Comparison of ENCODE assay signal across 8 cellular contexts in the genomic region with DNA sequence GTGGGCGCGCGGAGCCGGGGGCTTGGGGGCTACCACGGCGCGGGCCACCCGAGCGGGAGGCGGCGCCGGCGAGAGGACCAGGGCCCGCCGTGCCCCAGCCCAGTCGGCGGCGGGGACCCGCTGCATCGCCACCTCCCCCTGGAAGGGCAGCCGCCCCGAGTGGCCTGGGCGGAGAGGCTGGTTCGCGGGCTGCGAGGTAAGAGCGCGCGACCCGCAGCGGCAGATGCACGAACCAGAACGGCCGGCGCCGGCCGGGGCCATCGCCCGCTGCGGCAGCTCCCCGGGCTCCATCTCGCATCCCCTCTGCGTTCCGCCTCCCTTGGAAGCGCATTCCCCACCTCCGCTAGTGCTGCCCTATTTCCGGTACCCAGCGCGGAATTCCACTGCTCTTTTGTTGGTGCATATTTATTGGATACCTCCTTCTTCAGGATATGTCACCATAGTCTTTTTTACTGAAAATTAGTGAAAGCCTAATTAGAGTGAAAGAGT. TPM values are rescaled to one million over a fixed set of nuclear protein-coding genes. Genes with fewer than 3 reads are reported as not detected.
DNase-seq lines count a peak whose midpoint lies in the region; TF ChIP-seq lines count a peak whose summit lies in the region.

No MANE protein-coding gene starts in this region.

- TF ChIP-seq EP300 in suprapubic skin (IDR thresholded peaks at IDR 0.05), result no peak

- peak overlapping the region; percentile 83 for H3K27ac Mint-ChIP-seq in activated CD4-positive, alpha-beta T cell treated with anti-CD3 and anti-CD28 coated beads, Interleukin-2, amount 10 ng/mL, durations not matched to agents 7 days and 5 days

- H3K36me3 ChIP-seq in mesodermal cell (ENCODE audit: control insufficient read depth, insufficient read depth, low read length) (peaks cover 4% of the 10 kb centered on the region), suprapubic skin (no peaks in the 10 kb centered on the region)

- CTCF ChIA-PET in HEK293T (lab: Yijun Ruan, JAX), result no interaction called here
- CTCF ChIA-PET in activated CD4-positive, alpha-beta T cell treated with anti-CD3 and anti-CD28 coated beads, Interleukin-2, amount 10 ng/mL, durations not matched to agents 7 days and 5 days (lab: Charles Lee), result no interaction called here

- H3K4me3 ChIP-seq in mesodermal cell (ENCODE audit: extremely low read depth, insufficient read depth, low read length, poor library complexity, severe bottlenecking), result peak overlapping the region; percentile 69
- H3K4me3 ChIP-seq in suprapubic skin, result peak overlapping the region; percentile 95

- H3K4me1 Mint-ChIP-seq in activated CD4-positive, alpha-beta T cell treated with anti-CD3 and anti-CD28 coated beads, Interleukin-2, amount 10 ng/mL, durations not matched to agents 7 days and 5 days, result peaks cover 44% of the 10 kb centered on the region

- 0 to 1% methylated on average over 31 to 44 of the region's 49 CpGs for WGBS in mesodermal cell (ENCODE audit: insufficient coverage in 2 of 2), 2 experiments
- 0% methylated on average over 20 of the region's 49 CpGs for WGBS in suprapubic skin

- POLR2A ChIA-PET in HEK293T (lab: Yijun Ruan, JAX), result no interaction called here
- POLR2A ChIA-PET in activated CD4-positive, alpha-beta T cell treated with anti-CD3 and anti-CD28 coated beads, Interleukin-2, amount 10 ng/mL, durations not matched to agents 7 days and 5 days (lab: Charles Lee), result no interaction called here

- no peak for TF ChIP-seq POLR2A in suprapubic skin (IDR thresholded peaks at IDR 0.05)

- H3K27me3 Mint-ChIP-seq in activated CD4-positive, alpha-beta T cell treated with anti-CD3 and anti-CD28 coated beads, Interleukin-2, amount 10 ng/mL, durations not matched to agents 7 days and 5 days, result peaks cover 12% of the 10 kb centered on the region

- no peak for TF ChIP-seq CTCF in suprapubic skin (IDR thresholded peaks at IDR 0.05)

- H3K27ac ChIP-seq in epithelial cell of prostate, result peak overlapping the region; percentile 28
- H3K27ac ChIP-seq in mesodermal cell (ENCODE audit: low read depth, low read length, severe bottlenecking), result peak overlapping the region; percentile 17
- H3K27ac ChIP-seq in suprapubic skin, result peak overlapping the region; percentile 91

- peak; percentile 2 to 3 for DNase-seq in activated CD4-positive, alpha-beta T cell treated with anti-CD3 and anti-CD28 coated beads for 4 hours
- DNase-seq in activated CD4-positive, alpha-beta T cell treated with anti-CD3 and anti-CD28 coated beads, Interleukin-2, amount 50 U/mL, for 4 hours, result no peak
- DNase-seq in HEK293T (ENCODE audit: extremely low spot score) (peak; percentile 68), M059J (ENCODE audit: low read depth) (peak; percentile 60), epithelial cell of prostate (ENCODE audit: low read depth, low spot score) (no peak), suprapubic skin (ENCODE audit: low spot score in 2 of 2) (peak in 1 of 2 donors; percentile 67)
- peak; percentile 26 for DNase-seq in activated CD4-positive, alpha-beta T cell treated with anti-CD3 and anti-CD28 coated beads, Interleukin-2, amount 10 ng/mL, durations not matched to agents 7 days and 5 days

- peaks cover 24% of the 10 kb centered on the region for H3K4me1 ChIP-seq in mesodermal cell (ENCODE audit: control insufficient read depth, insufficient read depth, low read length, poor library complexity, severe bottlenecking)
- peaks cover 39% of the 10 kb centered on the region for H3K4me1 ChIP-seq in suprapubic skin

- no peaks in the 10 kb centered on the region for H3K9me3 Mint-ChIP-seq in activated CD4-positive, alpha-beta T cell treated with anti-CD3 and anti-CD28 coated beads, Interleukin-2, amount 10 ng/mL, durations not matched to agents 7 days and 5 days

- H3K36me3 Mint-ChIP-seq in activated CD4-positive, alpha-beta T cell treated with anti-CD3 and anti-CD28 coated beads, Interleukin-2, amount 10 ng/mL, durations not matched to agents 7 days and 5 days (ENCODE audit: low read depth), result peaks cover 8% of the 10 kb centered on the region

- H3K9me3 ChIP-seq in mesodermal cell (ENCODE audit: control insufficient read depth, low read length), result no peaks in the 10 kb centered on the region
- no peaks in the 10 kb centered on the region for H3K9me3 ChIP-seq in suprapubic skin

- H3K27me3 ChIP-seq in suprapubic skin, result no peaks in the 10 kb centered on the region

- H3K4me3 Mint-ChIP-seq in activated CD4-positive, alpha-beta T cell treated with anti-CD3 and anti-CD28 coated beads, Interleukin-2, amount 10 ng/mL, durations not matched to agents 7 days and 5 days, result peak overlapping the region; percentile 93

TF ChIP-seq in HEK293T, 16 proteins besides CTCF, POLR2A, EP300 and RAD21:
- TF ChIP-seq LEF1 (IDR thresholded peaks at IDR 0.05; ENCODE audit: borderline replicate concordance) (no peak), TARDBP (IDR thresholded peaks at IDR 0.05) (no peak), CTBP1 (IDR thresholded peaks at IDR 0.05; ENCODE audit: borderline replicate concordance) (no peak), FOXA1 (IDR thresholded peaks at IDR 0.05) (no peak), HDGF (IDR thresholded peaks at IDR 0.05; ENCODE audit: borderline replicate concordance) (no peak), FOXM1 (IDR thresholded peaks at IDR 0.05; ENCODE audit: borderline replicate concordance) (no peak)

RNA-seq across cellular contexts. Expression of a gene that starts 0.7 kb away (rescaled TPM):
- total RNA-seq in M059J (2014; rRNA removed; shearing (Covaris generic)), result 19.5 and 26.4 TPM in 2 replicates
- 10 to 100 TPM; 11.8 to 13.2 TPM for total RNA-seq in activated CD4-positive, alpha-beta T cell treated with anti-CD3 and anti-CD28 coated beads, Interleukin-2, amount 10 ng/mL, durations not matched to agents 7 days and 5 days
- polyA plus RNA-seq in mesodermal cell (2013, experiment 1 of 2), result 22.0 TPM
- polyA plus RNA-seq in mesodermal cell (2013, experiment 2 of 2), result 21.5 TPM
- 10 to 100 TPM; 10.8 to 36.7 (median 18.2) TPM for total RNA-seq in suprapubic skin

RNA-seq across cellular contexts. Expression of a gene that starts 32.7 kb away (rescaled TPM):
- 6.1 and 6.4 TPM in 2 replicates for total RNA-seq in M059J (2014; rRNA removed; shearing (Covaris generic))
- under 1 TPM; 0.17 to 0.79 TPM for total RNA-seq in activated CD4-positive, alpha-beta T cell treated with anti-CD3 and anti-CD28 coated beads, Interleukin-2, amount 10 ng/mL, durations not matched to agents 7 days and 5 days
- polyA plus RNA-seq in mesodermal cell (2013, experiment 1 of 2), result 262 TPM
- polyA plus RNA-seq in mesodermal cell (2013, experiment 2 of 2), result 208 TPM
- 10 to 100 TPM in 1 of 4 donors, 1 to 10 TPM in 2, not detected in 1; 2.0 to 11.3 (median 2.9) TPM for total RNA-seq in suprapubic skin

Comparison
In these comparisons a context has a peak if more than half of its experiments do, and no peak if none do; other contexts are left out.
1. DNase-seq: peak in activated CD4-positive, alpha-beta T cell treated with anti-CD3 and anti-CD28 coated beads for 4 hours (2 of 2), HEK293T (single experiment), M059J (single experiment) and activated CD4-positive, alpha-beta T cell treated with anti-CD3 and anti-CD28 coated beads, Interleukin-2, amount 10 ng/mL, durations not matched to agents 7 days and 5 days (single experiment); none in activated CD4-positive, alpha-beta T cell treated with anti-CD3 and anti-CD28 coated beads, Interleukin-2, amount 50 U/mL, for 4 hours (0 of 2) and epithelial cell of prostate (single experiment).
2. H3K27ac ChIP-seq: peak in every context shown above with its lines; median percentile 91 in suprapubic skin; 28 in epithelial cell of prostate; 17 in mesodermal cell.